In genomic region chr17:57956311-57957119, GRCh38 we compare ENCODE assay signal across 8 cellular contexts.
DNase-seq lines count a peak whose midpoint lies in the region; ATAC-seq lines count a peak whose summit lies in the region.

No MANE protein-coding gene starts in this region.

- DNase-seq in activated T-cell treated with anti-CD3 and anti-CD28 coated beads for 1 hour (ENCODE audit: low read depth) (peak; percentile 12), activated T-cell treated with anti-CD3 and anti-CD28 coated beads for 4 hours (no peak), ecto neural progenitor cell (ENCODE audit: low spot score) (peak; percentile 52), NCI-H1092 treated with DMSO at 0.1 percent for 48 hours (lab: John Stamatoyannopoulos, UW) (no peak)
- DNase-seq in stimulated activated CD8-positive, alpha-beta memory T cell treated with anti-CD3 and anti-CD28 coated beads, Interleukin-4, amount 100 ng/mL, for 24 hours (ENCODE audit: low read depth) = peak; percentile 23
- no peak for DNase-seq in effector CD8-positive, alpha-beta T cell (lab: John Stamatoyannopoulos, UW)

- ATAC-seq in HG03039 (IDR thresholded peaks at IDR 0.05; ENCODE audit: unreplicated experiment) = peak; percentile 58

- H3K36me3 Mint-ChIP-seq in T-helper 1 cell treated with Interleukin-12 subunit alpha and Interleukin-12 subunit beta and Interleukin-4 antibody, amounts not matched to agents 30 μg/mL and 1 μg/mL, for 36 hours (ENCODE audit: low read depth) = no peaks in the 10 kb centered on the region

- peaks cover 19% of the 10 kb centered on the region for H3K4me1 Mint-ChIP-seq in T-helper 1 cell treated with Interleukin-12 subunit alpha and Interleukin-12 subunit beta and Interleukin-4 antibody, amounts not matched to agents 30 μg/mL and 1 μg/mL, for 36 hours (ENCODE audit: low read depth)

- peaks cover 69% of the 10 kb centered on the region for H3K27me3 Mint-ChIP-seq in T-helper 1 cell treated with Interleukin-12 subunit alpha and Interleukin-12 subunit beta and Interleukin-4 antibody, amounts not matched to agents 30 μg/mL and 1 μg/mL, for 36 hours (ENCODE audit: low read depth)

- H3K9me3 Mint-ChIP-seq in T-helper 1 cell treated with Interleukin-12 subunit alpha and Interleukin-12 subunit beta and Interleukin-4 antibody, amounts not matched to agents 30 μg/mL and 1 μg/mL, for 36 hours = no peaks in the 10 kb centered on the region

- H3K27ac Mint-ChIP-seq in T-helper 1 cell treated with Interleukin-12 subunit alpha and Interleukin-12 subunit beta and Interleukin-4 antibody, amounts not matched to agents 30 μg/mL and 1 μg/mL, for 36 hours = no peak overlapping the region

- H3K4me3 Mint-ChIP-seq in T-helper 1 cell treated with Interleukin-12 subunit alpha and Interleukin-12 subunit beta and Interleukin-4 antibody, amounts not matched to agents 30 μg/mL and 1 μg/mL, for 36 hours = peak overlapping the region; percentile 63

Comparison
In these comparisons a context has a peak if more than half of its experiments do, and no peak if none do; other contexts are left out.
1. DNase-seq: peak in activated T-cell treated with anti-CD3 and anti-CD28 coated beads for 1 hour (single experiment), ecto neural progenitor cell (single experiment) and stimulated activated CD8-positive, alpha-beta memory T cell treated with anti-CD3 and anti-CD28 coated beads, Interleukin-4, amount 100 ng/mL, for 24 hours (single experiment); none in activated T-cell treated with anti-CD3 and anti-CD28 coated beads for 4 hours (single experiment), effector CD8-positive, alpha-beta T cell (single experiment) and NCI-H1092 treated with DMSO at 0.1 percent for 48 hours (single experiment).